23 cellular contexts compared by ENCODE assay signal in genomic region chr10:9603972-9604371, GRCh38.
DNase-seq lines count a peak whose midpoint lies in the region; ATAC-seq, FAIRE-seq and TF ChIP-seq lines count a peak whose summit lies in the region.
"Had no signal": no experiment of that assay in that cellular context is flagged by ENCODE, and none has a peak within 500 bp of the region (broad histone marks: within the 10 kb centered on the region; RNA-seq: fewer than 3 reads in every experiment).

No MANE protein-coding gene starts in this region.

- H3K9me3 ChIP-seq in HepG2 (ENCODE audit: low read length) (peaks cover 76% of the 10 kb centered on the region), right lobe of liver (no peaks in the 10 kb centered on the region), Karpas-422 (ENCODE audit: low read length) (no peaks in the 10 kb centered on the region), K562 (replicated peaks; ENCODE audit: control insufficient read depth, insufficient read depth, low read depth, low read length) (no peaks in the 10 kb centered on the region; the same call in 1 of the 2 replicates)
- H3K9me3 ChIP-seq: BLaER1 treated with 17β-estradiol and CSF1 and Interleukin-3, amounts not matched to agents 10 nM and 100 nM; Caco-2 had no signal

- no peak for TF ChIP-seq POLR2A in HepG2 (IDR thresholded peaks at IDR 0.05; ENCODE audit: insufficient read depth in 1 of 2, low read depth in 2 of 2, low read length in 2 of 2)
- TF ChIP-seq POLR2A in right lobe of liver (IDR thresholded peaks at IDR 0.05) = no peak
- TF ChIP-seq POLR2A in K562 (conservative IDR thresholded peaks at IDR 0.05) = no peak

- no peak overlapping the region for H3K27ac ChIP-seq in HepG2 (ENCODE audit: extremely low read length, insufficient read depth, low read length)
- no peak overlapping the region for H3K27ac ChIP-seq in right lobe of liver
- H3K27ac ChIP-seq in Karpas-422 (ENCODE audit: low read length) = no peak overlapping the region
- H3K27ac ChIP-seq in K562 (ENCODE audit: extremely low read depth, low read depth, low read length) = no peak overlapping the region
- H3K27ac ChIP-seq: C4-2B had no signal

- CTCF ChIA-PET in HepG2 (lab: Yijun Ruan, JAX; ENCODE audit: low intra/inter-chr PET ratio, low total read pairs) (no interaction called here), K562 (lab: Yijun Ruan, JAX; ENCODE audit: low intra/inter-chr PET ratio) (no interaction called here)

- FAIRE-seq in HepG2 (lab: Jason Lieb, UNC) = no peak
- FAIRE-seq in K562 (lab: Jason Lieb, UNC) = no peak
- FAIRE-seq: A204.1, D721Med, G401.6, GM12891, GM19239 had no signal

- BruUV-seq in HepG2 (replicated peaks; lab: Mats Ljungman, UMichigan) (no TSS peak), K562 (replicated peaks; lab: Mats Ljungman, UMichigan) (no TSS peak)

- H3K9me3 Mint-ChIP-seq in nephron progenitor cell = no peaks in the 10 kb centered on the region
- H3K9me3 Mint-ChIP-seq: CD4-positive, alpha-beta T cell; CD8-positive, alpha-beta T cell had no signal

- TF ChIP-seq EP300 in HepG2 (IDR thresholded peaks at IDR 0.05; ENCODE audit: low read depth in 2 of 2, low read length in 2 of 2) (no peak), HepG2 (CRISPR knock-in tag; IDR thresholded peaks at IDR 0.05; ENCODE audit: borderline replicate concordance) (no peak), K562 (IDR thresholded peaks at IDR 0.05; ENCODE audit: low read length) (no peak)

- ATAC-seq in HepG2 = no peak
- no peak for ATAC-seq in right lobe of liver
- ATAC-seq in K562 = no peak
- no peak for ATAC-seq in HG02885 (IDR thresholded peaks at IDR 0.05; ENCODE audit: poor library complexity, unreplicated experiment)
- ATAC-seq: CD8-positive, alpha-beta T cell had no signal

- intact Hi-C loops in HepG2 (cut with micrococcal nuclease; ENCODE audit: unreplicated experiment) (no loop called here), right lobe of liver (cut with DNase I) (no loop called here), K562 (cut with micrococcal nuclease) (no loop called here)

- TF ChIP-seq CTCF in HepG2 (CRISPR knock-in tag; IDR thresholded peaks at IDR 0.05) = no peak
- TF ChIP-seq CTCF in right lobe of liver (IDR thresholded peaks at IDR 0.05) = no peak
- TF ChIP-seq CTCF in K562 (IDR thresholded peaks at IDR 0.05 in 2 of 3, conservative IDR thresholded peaks at IDR 0.05 in 1 of 3; ENCODE audit: insufficient read depth in 2 of 3, low read depth in 1 of 3, low read length in 3 of 3) = no peak
- no peak for TF ChIP-seq CTCF in nephron progenitor cell (IDR thresholded peaks at IDR 0.05)

- H3K9ac ChIP-seq in HepG2 (ENCODE audit: insufficient read depth, low read depth, low read length) = no peak overlapping the region
- H3K9ac ChIP-seq in Karpas-422 (ENCODE audit: low read length) = no peak overlapping the region
- H3K9ac ChIP-seq in K562 (ENCODE audit: insufficient read depth in 1 of 2, low read depth in 2 of 2, low read length in 2 of 2) = no peak overlapping the region
- H3K9ac ChIP-seq: BLaER1 treated with 17β-estradiol and CSF1 and Interleukin-3, amounts not matched to agents 10 nM and 100 nM had no signal

- H3K4me3 ChIP-seq in HepG2 (replicated peaks in 1 of 3; ENCODE audit: insufficient read depth in 1 of 3, low read depth in 2 of 3, low read length in 3 of 3) (no peak overlapping the region), right lobe of liver (no peak overlapping the region), Karpas-422 (ENCODE audit: low read length) (no peak overlapping the region), K562 (no peak overlapping the region)
- H3K4me3 ChIP-seq: BLaER1 treated with 17β-estradiol and CSF1 and Interleukin-3, amounts not matched to agents 10 nM and 100 nM had no signal

- H3K4me3 Mint-ChIP-seq in nephron progenitor cell = no peak overlapping the region
- H3K4me3 Mint-ChIP-seq: B cell; CD4-positive, alpha-beta T cell; CD8-positive, alpha-beta T cell had no signal

- no peaks in the 10 kb centered on the region for H3K36me3 Mint-ChIP-seq in nephron progenitor cell (ENCODE audit: low read depth)
- H3K36me3 Mint-ChIP-seq: CD8-positive, alpha-beta T cell had no signal

- no peak for DNase-seq in HepG2 (ENCODE audit: low spot score)
- no peak for DNase-seq in right lobe of liver
- DNase-seq in Karpas-422 = no peak
- no peak for DNase-seq in K562 (ENCODE audit: extremely low read depth in 1 of 4, low spot score in 3 of 4)
- DNase-seq in HK-2 (ENCODE audit: unreplicated experiment) = no peak
- no peak for DNase-seq in nephron progenitor cell
- DNase-seq: 8988T; AML-193; Caco-2; Calu3; CD4-positive, alpha-beta T cell; CD8-positive, alpha-beta T cell; DMS79 treated with DMSO at 0.1 percent for 48 hours; GF-D8 had no signal

- no peaks in the 10 kb centered on the region for H3K9me2 ChIP-seq in Karpas-422 (replicated peaks; ENCODE audit: insufficient read depth, low read length)

- no peaks in the 10 kb centered on the region for H3K9me1 ChIP-seq in K562 (ENCODE audit: control insufficient read depth, insufficient read depth, low read length)

- H3K36me3 ChIP-seq in HepG2 (replicated peaks in 1 of 2; ENCODE audit: control insufficient read depth in 1 of 2, insufficient read depth in 2 of 2, low read length in 2 of 2) (no peaks in the 10 kb centered on the region), right lobe of liver (no peaks in the 10 kb centered on the region), Karpas-422 (ENCODE audit: insufficient read depth, low read length) (no peaks in the 10 kb centered on the region), K562 (ENCODE audit: control insufficient read depth, insufficient read depth, low read length) (no peaks in the 10 kb centered on the region)
- H3K36me3 ChIP-seq: BLaER1 treated with 17β-estradiol and CSF1 and Interleukin-3, amounts not matched to agents 10 nM and 100 nM had no signal

- no peaks in the 10 kb centered on the region for H3K4me1 ChIP-seq in HepG2 (ENCODE audit: insufficient read depth, low read length)
- H3K4me1 ChIP-seq in right lobe of liver = no peaks in the 10 kb centered on the region
- peaks cover 3% of the 10 kb centered on the region for H3K4me1 ChIP-seq in Karpas-422 (ENCODE audit: low read length)
- H3K4me1 ChIP-seq in K562 (replicated peaks in 1 of 2; ENCODE audit: control insufficient read depth in 2 of 2, insufficient read depth in 2 of 2, low read length in 2 of 2) = no peaks in the 10 kb centered on the region
- H3K4me1 ChIP-seq: Caco-2 had no signal

- H3K4me2 ChIP-seq in HepG2 (ENCODE audit: low read depth, low read length) (no peak overlapping the region), Karpas-422 (ENCODE audit: low read depth, low read length, poor library complexity, severe bottlenecking) (no peak overlapping the region), K562 (ENCODE audit: insufficient read depth, low read length) (no peak overlapping the region)

- H3K27me3 Mint-ChIP-seq in nephron progenitor cell (ENCODE audit: low read depth, poor library complexity) = no peaks in the 10 kb centered on the region
- H3K27me3 Mint-ChIP-seq: B cell had no signal

- POLR2A ChIA-PET in HepG2 (lab: Yijun Ruan, JAX) (no interaction called here), K562 (lab: Yijun Ruan, JAX) (no interaction called here)

- H3K27me3 ChIP-seq in HepG2 (ENCODE audit: control insufficient read depth in 1 of 2, insufficient read depth in 2 of 2, low read length in 2 of 2) (no peaks in the 10 kb centered on the region), right lobe of liver (no peaks in the 10 kb centered on the region), Karpas-422 (ENCODE audit: low read length) (no peaks in the 10 kb centered on the region), K562 (ENCODE audit: control insufficient read depth in 2 of 2, insufficient read depth in 2 of 2, low read length in 2 of 2) (no peaks in the 10 kb centered on the region)
- H3K27me3 ChIP-seq: BLaER1 treated with 17β-estradiol and CSF1 and Interleukin-3, amounts not matched to agents 10 nM and 100 nM had no signal

- in situ Hi-C loops in HepG2 (cut with HindIII; ENCODE audit: extremely low pct_ligation_motif_present, low pct_unique_long_range_greater_than_20kb) (no loop called here), K562 (cut with MboI) (no loop called here)

- H3K79me2 ChIP-seq in HepG2 (ENCODE audit: insufficient read depth, low read length) (no peaks in the 10 kb centered on the region), Karpas-422 (ENCODE audit: low read length) (no peaks in the 10 kb centered on the region), K562 (ENCODE audit: control insufficient read depth, insufficient read depth, low read length) (no peaks in the 10 kb centered on the region)

- H3K27ac Mint-ChIP-seq in nephron progenitor cell = no peak overlapping the region
- H3K27ac Mint-ChIP-seq: B cell; CD4-positive, alpha-beta T cell; CD8-positive, alpha-beta T cell had no signal

- 11% methylated on average over 2 of the region's 2 CpGs for WGBS in HepG2 (ENCODE audit: low lambda C conversion rate)
- WGBS in right lobe of liver (ENCODE audit: insufficient coverage, low coverage, low lambda C conversion rate, missing lambda C conversion rate) = 35% methylated on average over 2 of the region's 2 CpGs
- 0% methylated on average over 2 of the region's 2 CpGs for WGBS in K562 (ENCODE audit: insufficient coverage, low coverage, missing lambda C conversion rate)

- TF ChIP-seq RAD21 in HepG2 (CRISPR knock-in tag; IDR thresholded peaks at IDR 0.05) (no peak), K562 (CRISPR knock-in tag; conservative IDR thresholded peaks at IDR 0.05 in 1 of 2, IDR thresholded peaks at IDR 0.05 in 1 of 2) (no peak)

- H2AFZ ChIP-seq in HepG2 (ENCODE audit: low read length) = no peak overlapping the region
- peak overlapping the region; percentile 7; the same call in 1 of the 2 replicates for H2AFZ ChIP-seq in Karpas-422 (ENCODE audit: low read length)
- H2AFZ ChIP-seq in K562 (ENCODE audit: low read depth, low read length) = no peak overlapping the region

- H3K4me1 Mint-ChIP-seq in nephron progenitor cell = no peaks in the 10 kb centered on the region
- H3K4me1 Mint-ChIP-seq: B cell had no signal

- H4K20me1 ChIP-seq in HepG2 (ENCODE audit: insufficient read depth, low read length) (no peaks in the 10 kb centered on the region), Karpas-422 (ENCODE audit: insufficient read depth, low read depth, low read length) (no peaks in the 10 kb centered on the region), K562 (replicated peaks; ENCODE audit: control insufficient read depth, insufficient read depth, low read length) (no peaks in the 10 kb centered on the region)
- H4K20me1 ChIP-seq: BLaER1 treated with 17β-estradiol and CSF1 and Interleukin-3, amounts not matched to agents 10 nM and 100 nM had no signal

TF ChIP-seq in HepG2, 621 proteins besides CTCF, POLR2A, EP300 and RAD21 (continues in another document):
- no peak for TF ChIP-seq SOX5 (CRISPR knock-in tag; IDR thresholded peaks at IDR 0.05; ENCODE audit: borderline replicate concordance)
- TF ChIP-seq MAFK (conservative IDR thresholded peaks at IDR 0.05 in 1 of 2, IDR thresholded peaks at IDR 0.05 in 1 of 2; ENCODE audit: low read length in 2 of 2) = peak; percentile 14 to 58; a peak in 3 of 4 replicates

Comparison
In these comparisons a context has a peak if more than half of its experiments do, and no peak if none do; other contexts are left out.
1. Of the 241 proteins assayed by ChIP-seq in both HepG2 and K562: peak only in HepG2: MAFK; only in K562: none; in both: MAFF; in neither: 239.